ENCODE assay signal across 19 cellular contexts in the genomic region with DNA sequence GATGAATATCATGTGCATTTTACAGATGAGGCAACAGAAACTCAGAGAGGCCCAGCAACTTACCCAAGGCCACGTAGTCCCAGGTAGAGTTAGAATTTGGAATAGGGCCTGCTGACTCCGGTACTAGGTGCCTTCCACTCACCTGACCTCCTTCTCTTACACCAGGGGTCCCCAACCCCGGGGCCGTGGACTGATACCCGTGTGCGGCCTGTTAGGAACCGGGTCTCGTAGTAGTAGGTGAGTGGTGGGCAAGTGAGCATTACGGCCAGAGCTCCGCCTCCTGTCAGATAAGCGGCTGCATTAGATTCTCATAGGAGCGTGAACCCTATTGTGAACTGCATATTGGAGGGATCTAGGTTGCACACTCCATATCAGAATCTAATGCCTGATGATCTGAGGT.
DNase-seq lines count a peak whose midpoint lies in the region; ATAC-seq and TF ChIP-seq lines count a peak whose summit lies in the region.
"Had no signal": no experiment of that assay in that cellular context is flagged by ENCODE, and none has a peak within 500 bp of the region (broad histone marks: within the 10 kb centered on the region; RNA-seq: fewer than 3 reads in every experiment).

No MANE protein-coding gene starts in this region.

- 92 to 97% methylated on average over 11 to 12 of the region's 12 CpGs for WGBS in thyroid gland, 2 donors

- peaks cover 66 to 92% of the 10 kb centered on the region in 2 donors for H3K4me1 ChIP-seq in thyroid gland

- no peaks in the 10 kb centered on the region for H3K36me3 ChIP-seq in thyroid gland
- H3K36me3 ChIP-seq: gastroesophageal sphincter, prostate gland, transverse colon had no signal

- H3K9me3 ChIP-seq in thyroid gland, result no peaks in the 10 kb centered on the region
- H3K9me3 ChIP-seq: gastroesophageal sphincter, prostate gland, spleen, transverse colon had no signal

- H3K4me3 ChIP-seq in thyroid gland (replicated peaks in 1 of 3), result no peak overlapping the region
- H3K4me3 ChIP-seq: gastroesophageal sphincter, prostate gland, spleen, transverse colon had no signal

- H3K4me3 Mint-ChIP-seq in activated CD8-positive, alpha-beta T cell treated with anti-CD3 and anti-CD28 coated beads for 36 hours, result no peak overlapping the region
- no peak overlapping the region for H3K4me3 Mint-ChIP-seq in activated CD8-positive, alpha-beta T cell treated with anti-CD3 and anti-CD28 coated beads, Interleukin-2, amount 10 ng/mL, durations not matched to agents 7 days and 5 days
- no peak overlapping the region for H3K4me3 Mint-ChIP-seq in activated CD4-positive, alpha-beta memory T cell treated with anti-CD3 and anti-CD28 coated beads for 36 hours
- no peak overlapping the region for H3K4me3 Mint-ChIP-seq in activated naive CD8-positive, alpha-beta T cell treated with anti-CD3 and anti-CD28 coated beads, Interleukin-2, amount 50 U/mL, for 24 hours

- H3K27ac ChIP-seq in thyroid gland, result peak overlapping the region; percentile 41 to 60 (median 45)
- H3K27ac ChIP-seq: epithelial cell of prostate, gastroesophageal sphincter, prostate gland had no signal

- CTCF ChIA-PET in activated CD8-positive, alpha-beta T cell treated with anti-CD3 and anti-CD28 coated beads for 36 hours (lab: Charles Lee), result interaction anchor here (1.6 kb wide), 1 partner anchor 13 kb away, joined by 4 read pairs; no protein-coding TSS in a partner anchor
- CTCF ChIA-PET in activated CD8-positive, alpha-beta T cell treated with anti-CD3 and anti-CD28 coated beads, Interleukin-2, amount 10 ng/mL, durations not matched to agents 7 days and 5 days (lab: Charles Lee), result interaction anchor here (0.6 to 1.6 kb wide), 3 partner anchors 10 to 183 kb away, joined by 3 to 4 read pairs (median 3); no protein-coding TSS in a partner anchor
- CTCF ChIA-PET in activated CD4-positive, alpha-beta memory T cell treated with anti-CD3 and anti-CD28 coated beads for 36 hours (lab: Charles Lee), result interaction anchor here (1.3 kb wide), 1 partner anchor 29 kb away, joined by 3 read pairs; no protein-coding TSS in a partner anchor

- no peak for TF ChIP-seq POLR2A in thyroid gland (IDR thresholded peaks at IDR 0.05)

- ATAC-seq in activated CD8-positive, alpha-beta T cell treated with anti-CD3 and anti-CD28 coated beads for 36 hours, result no peak
- ATAC-seq in activated CD8-positive, alpha-beta T cell treated with anti-CD3 and anti-CD28 coated beads, Interleukin-2, amount 10 ng/mL, durations not matched to agents 7 days and 5 days, result no peak
- ATAC-seq in HG02759 (IDR thresholded peaks at IDR 0.05; ENCODE audit: unreplicated experiment), result no peak
- ATAC-seq in activated naive CD8-positive, alpha-beta T cell treated with anti-CD3 and anti-CD28 coated beads, Interleukin-2, amount 50 U/mL, for 24 hours, result no peak
- ATAC-seq: naive thymus-derived CD8-positive, alpha-beta T cell had no signal

- no peaks in the 10 kb centered on the region for H3K9me3 Mint-ChIP-seq in activated CD8-positive, alpha-beta T cell treated with anti-CD3 and anti-CD28 coated beads for 36 hours
- H3K9me3 Mint-ChIP-seq in activated CD8-positive, alpha-beta T cell treated with anti-CD3 and anti-CD28 coated beads, Interleukin-2, amount 10 ng/mL, durations not matched to agents 7 days and 5 days (ENCODE audit: insufficient read depth), result no peaks in the 10 kb centered on the region
- no peaks in the 10 kb centered on the region for H3K9me3 Mint-ChIP-seq in activated CD4-positive, alpha-beta memory T cell treated with anti-CD3 and anti-CD28 coated beads for 36 hours
- no peaks in the 10 kb centered on the region for H3K9me3 Mint-ChIP-seq in activated naive CD8-positive, alpha-beta T cell treated with anti-CD3 and anti-CD28 coated beads, Interleukin-2, amount 50 U/mL, for 24 hours
- H3K9me3 Mint-ChIP-seq: naive thymus-derived CD8-positive, alpha-beta T cell had no signal

- H3K27me3 Mint-ChIP-seq in activated CD8-positive, alpha-beta T cell treated with anti-CD3 and anti-CD28 coated beads for 36 hours, result no peaks in the 10 kb centered on the region
- H3K27me3 Mint-ChIP-seq in activated CD8-positive, alpha-beta T cell treated with anti-CD3 and anti-CD28 coated beads, Interleukin-2, amount 10 ng/mL, durations not matched to agents 7 days and 5 days (ENCODE audit: low read depth), result no peaks in the 10 kb centered on the region
- H3K27me3 Mint-ChIP-seq in activated CD4-positive, alpha-beta memory T cell treated with anti-CD3 and anti-CD28 coated beads for 36 hours, result no peaks in the 10 kb centered on the region
- no peaks in the 10 kb centered on the region for H3K27me3 Mint-ChIP-seq in activated naive CD8-positive, alpha-beta T cell treated with anti-CD3 and anti-CD28 coated beads, Interleukin-2, amount 50 U/mL, for 24 hours
- H3K27me3 Mint-ChIP-seq: naive thymus-derived CD8-positive, alpha-beta T cell had no signal

- H3K27ac Mint-ChIP-seq in activated CD8-positive, alpha-beta T cell treated with anti-CD3 and anti-CD28 coated beads for 36 hours, result peak overlapping the region; percentile 58
- H3K27ac Mint-ChIP-seq in activated CD8-positive, alpha-beta T cell treated with anti-CD3 and anti-CD28 coated beads, Interleukin-2, amount 10 ng/mL, durations not matched to agents 7 days and 5 days, result no peak overlapping the region
- peak overlapping the region; percentile 72 for H3K27ac Mint-ChIP-seq in activated CD4-positive, alpha-beta memory T cell treated with anti-CD3 and anti-CD28 coated beads for 36 hours
- no peak overlapping the region for H3K27ac Mint-ChIP-seq in activated naive CD8-positive, alpha-beta T cell treated with anti-CD3 and anti-CD28 coated beads, Interleukin-2, amount 50 U/mL, for 24 hours

- POLR2A ChIA-PET in activated CD8-positive, alpha-beta T cell treated with anti-CD3 and anti-CD28 coated beads for 36 hours (lab: Charles Lee), result interaction anchor here (1.3 to 1.9 kb wide), 2 partner anchors 8 to 13 kb away, joined by 3 to 5 read pairs; no protein-coding TSS in a partner anchor
- POLR2A ChIA-PET in activated CD8-positive, alpha-beta T cell treated with anti-CD3 and anti-CD28 coated beads, Interleukin-2, amount 10 ng/mL, durations not matched to agents 7 days and 5 days (lab: Charles Lee), result no interaction called here
- POLR2A ChIA-PET in activated CD4-positive, alpha-beta memory T cell treated with anti-CD3 and anti-CD28 coated beads for 36 hours (lab: Charles Lee), result interaction anchor here (1.0 to 4.9 kb wide), 4 partner anchors 9 to 44 kb away, joined by 3 to 25 read pairs (median 4); no protein-coding TSS in a partner anchor

- no peak for DNase-seq in activated CD8-positive, alpha-beta T cell treated with anti-CD3 and anti-CD28 coated beads for 36 hours
- no peak for DNase-seq in activated CD8-positive, alpha-beta T cell treated with anti-CD3 and anti-CD28 coated beads, Interleukin-2, amount 10 ng/mL, durations not matched to agents 7 days and 5 days
- no peak for DNase-seq in activated CD4-positive, alpha-beta memory T cell treated with anti-CD3 and anti-CD28 coated beads for 36 hours
- peak; percentile 59 for DNase-seq in mesenteric fat pad (ENCODE audit: low spot score)
- peak in 1 of 2 donors; percentile 5 for DNase-seq in thyroid gland
- DNase-seq in HUDEP-2 (lab: John Stamatoyannopoulos, UW; ENCODE audit: unreplicated experiment in 76 of 76), result no peak
- DNase-seq in activated naive CD8-positive, alpha-beta T cell treated with anti-CD3 and anti-CD28 coated beads, Interleukin-2, amount 50 U/mL, for 24 hours, result no peak
- DNase-seq: activated CD4-positive, CD25-positive, alpha-beta regulatory T cell treated with anti-CD3 and anti-CD28 coated beads, Interleukin-2, amount 50 U/mL, for 72 hours; activated CD8-positive, alpha-beta memory T cell treated with anti-CD3 and anti-CD28 coated beads, Interleukin-2, amount 50 U/mL, for 48 hours; activated naive CD4-positive, alpha-beta T cell treated with Interleukin-2 at 50 U/mL for 16 hours; naive thymus-derived CD8-positive, alpha-beta T cell; NCI-H187 treated with DMSO at 0.1 percent for 48 hours; SHP77; spleen; transverse colon had no signal

- no peaks in the 10 kb centered on the region for H3K27me3 ChIP-seq in thyroid gland
- H3K27me3 ChIP-seq: gastroesophageal sphincter, spleen, transverse colon had no signal

- no peak for TF ChIP-seq CTCF in activated CD8-positive, alpha-beta T cell treated with anti-CD3 and anti-CD28 coated beads for 36 hours (IDR thresholded peaks at IDR 0.05)
- TF ChIP-seq CTCF in thyroid gland (IDR thresholded peaks at IDR 0.05), result no peak

- H3K4me1 Mint-ChIP-seq in activated CD8-positive, alpha-beta T cell treated with anti-CD3 and anti-CD28 coated beads for 36 hours (ENCODE audit: low read depth), result peaks cover 71% of the 10 kb centered on the region
- peaks cover 76% of the 10 kb centered on the region for H3K4me1 Mint-ChIP-seq in activated CD8-positive, alpha-beta T cell treated with anti-CD3 and anti-CD28 coated beads, Interleukin-2, amount 10 ng/mL, durations not matched to agents 7 days and 5 days (ENCODE audit: low read depth)
- peaks cover 92% of the 10 kb centered on the region for H3K4me1 Mint-ChIP-seq in activated CD4-positive, alpha-beta memory T cell treated with anti-CD3 and anti-CD28 coated beads for 36 hours (ENCODE audit: low read depth)
- H3K4me1 Mint-ChIP-seq in activated naive CD8-positive, alpha-beta T cell treated with anti-CD3 and anti-CD28 coated beads, Interleukin-2, amount 50 U/mL, for 24 hours, result peaks cover 83% of the 10 kb centered on the region

- H3K36me3 Mint-ChIP-seq in activated CD8-positive, alpha-beta T cell treated with anti-CD3 and anti-CD28 coated beads for 36 hours (ENCODE audit: low read depth), result no peaks in the 10 kb centered on the region
- peaks cover 24% of the 10 kb centered on the region for H3K36me3 Mint-ChIP-seq in activated CD8-positive, alpha-beta T cell treated with anti-CD3 and anti-CD28 coated beads, Interleukin-2, amount 10 ng/mL, durations not matched to agents 7 days and 5 days (ENCODE audit: low read depth)
- peaks cover 10% of the 10 kb centered on the region for H3K36me3 Mint-ChIP-seq in activated CD4-positive, alpha-beta memory T cell treated with anti-CD3 and anti-CD28 coated beads for 36 hours
- H3K36me3 Mint-ChIP-seq in activated naive CD8-positive, alpha-beta T cell treated with anti-CD3 and anti-CD28 coated beads, Interleukin-2, amount 50 U/mL, for 24 hours (ENCODE audit: low read depth), result peaks cover 4% of the 10 kb centered on the region
- H3K36me3 Mint-ChIP-seq: naive thymus-derived CD8-positive, alpha-beta T cell had no signal

- intact Hi-C loops in activated CD8-positive, alpha-beta T cell treated with anti-CD3 and anti-CD28 coated beads for 36 hours (cut with micrococcal nuclease), result no loop called here
- intact Hi-C loops in activated CD4-positive, alpha-beta memory T cell treated with anti-CD3 and anti-CD28 coated beads for 36 hours (cut with micrococcal nuclease), result loop anchor here (5.0 kb wide), 2 partner anchors 47 to 63 kb away; a partner anchor contains a TSS
- intact Hi-C loops in thyroid gland (cut with DNase I), result no loop called here

Comparison
In these comparisons a context has a peak if more than half of its experiments do, and no peak if none do; other contexts are left out.
1. H3K27ac Mint-ChIP-seq: peak in activated CD8-positive, alpha-beta T cell treated with anti-CD3 and anti-CD28 coated beads for 36 hours (single experiment) and activated CD4-positive, alpha-beta memory T cell treated with anti-CD3 and anti-CD28 coated beads for 36 hours (single experiment); none in activated CD8-positive, alpha-beta T cell treated with anti-CD3 and anti-CD28 coated beads, Interleukin-2, amount 10 ng/mL, durations not matched to agents 7 days and 5 days (single experiment) and activated naive CD8-positive, alpha-beta T cell treated with anti-CD3 and anti-CD28 coated beads, Interleukin-2, amount 50 U/mL, for 24 hours (single experiment).